Comparison of ENCODE assay signal across 25 cellular contexts in the genomic region with DNA sequence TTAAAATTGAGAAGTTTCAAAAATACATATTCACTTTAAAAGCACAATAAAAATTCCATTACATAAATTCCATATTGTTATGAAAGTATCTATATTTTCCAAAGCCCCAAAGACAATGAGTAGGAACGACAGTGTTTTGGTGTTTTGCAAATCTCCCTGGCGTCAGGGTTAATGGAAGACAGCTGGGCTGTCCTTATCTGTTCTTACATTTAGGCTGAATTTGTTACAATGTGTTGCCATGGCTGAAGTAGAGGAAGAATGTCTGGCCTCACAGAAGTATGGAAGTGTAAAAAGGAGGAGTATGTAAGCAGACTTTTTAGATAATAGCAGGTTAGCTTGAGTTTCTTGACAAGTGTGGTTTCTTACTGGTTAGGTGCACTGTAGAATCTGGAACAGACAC.
DNase-seq lines count a peak whose midpoint lies in the region; TF ChIP-seq lines count a peak whose summit lies in the region.
"Had no signal": no experiment of that assay in that cellular context is flagged by ENCODE, and none has a peak within 500 bp of the region (broad histone marks: within the 10 kb centered on the region; RNA-seq: fewer than 3 reads in every experiment).

No MANE protein-coding gene starts in this region.

- H2BK5ac ChIP-seq in mesenchymal stem cell (ENCODE audit: low read depth, low read length, poor library complexity, severe bottlenecking): no peak overlapping the region

- peaks cover 2% of the 10 kb centered on the region for H3K4me1 Mint-ChIP-seq in activated naive CD8-positive, alpha-beta T cell treated with anti-CD3 and anti-CD28 coated beads for 36 hours
- H3K4me1 Mint-ChIP-seq: central memory CD8-positive, alpha-beta T cell had no signal

- H3K9ac ChIP-seq in mesenchymal stem cell (ENCODE audit: low read length): peak overlapping the region; percentile 10

- no peaks in the 10 kb centered on the region for H3K9me3 ChIP-seq in ectodermal cell (ENCODE audit: control insufficient read depth, low read length)
- H3K9me3 ChIP-seq in mesenchymal stem cell (ENCODE audit: control insufficient read depth, low read length): no peaks in the 10 kb centered on the region
- H3K9me3 ChIP-seq in vagina: no peaks in the 10 kb centered on the region
- H3K9me3 ChIP-seq: ascending aorta had no signal

- no peak overlapping the region for H4K91ac ChIP-seq in mesenchymal stem cell (ENCODE audit: low read length)

- no peaks in the 10 kb centered on the region for H3K79me1 ChIP-seq in mesenchymal stem cell (replicated peaks; ENCODE audit: low read length, poor library complexity, severe bottlenecking)

- H3K4me1 ChIP-seq in ectodermal cell (ENCODE audit: control insufficient read depth, insufficient read depth, low read length): peaks cover 17% of the 10 kb centered on the region
- H3K4me1 ChIP-seq in mesenchymal stem cell (ENCODE audit: control insufficient read depth, insufficient read depth, low read depth, low read length): peaks cover 11% of the 10 kb centered on the region
- H3K4me1 ChIP-seq in vagina: peaks cover 54% of the 10 kb centered on the region

- no peak overlapping the region for H4K8ac ChIP-seq in mesenchymal stem cell (ENCODE audit: low read length)

- H3K27ac Mint-ChIP-seq in activated naive CD8-positive, alpha-beta T cell treated with anti-CD3 and anti-CD28 coated beads for 36 hours: no peak overlapping the region
- H3K27ac Mint-ChIP-seq: activated CD4-positive, alpha-beta T cell treated with anti-CD3 and anti-CD28 coated beads for 36 hours; CD8-positive, alpha-beta T cell; nephron progenitor cell; progenitor cell of endocrine pancreas had no signal

- H2BK12ac ChIP-seq in mesenchymal stem cell (ENCODE audit: low read length in 2 of 2): no peak overlapping the region

- no peak overlapping the region for H3K14ac ChIP-seq in mesenchymal stem cell (ENCODE audit: low read length in 2 of 2)

- 62 to 82% methylated on average over 2 of the region's 2 CpGs for WGBS in ectodermal cell, 2 experiments
- 70% methylated on average over 2 of the region's 2 CpGs for WGBS in mesenchymal stem cell

- no peak for TF ChIP-seq POLR2A in vagina (IDR thresholded peaks at IDR 0.05)

- peaks cover 7% of the 10 kb centered on the region for H3K27me3 Mint-ChIP-seq in activated naive CD8-positive, alpha-beta T cell treated with anti-CD3 and anti-CD28 coated beads for 36 hours
- H3K27me3 Mint-ChIP-seq: progenitor cell of endocrine pancreas had no signal

- no peak overlapping the region for H2BK15ac ChIP-seq in mesenchymal stem cell (ENCODE audit: low read depth, poor library complexity, severe bottlenecking)

- no peak overlapping the region for H3K4me2 ChIP-seq in mesenchymal stem cell (ENCODE audit: low read length, poor library complexity, severe bottlenecking)

- intact Hi-C loops in vagina (cut with DNase I): no loop called here

- no peak overlapping the region for H2BK120ac ChIP-seq in mesenchymal stem cell (ENCODE audit: low read depth, low read length)

- H3K27me3 ChIP-seq in ectodermal cell (ENCODE audit: control insufficient read depth, insufficient read depth, low read length, poor library complexity, severe bottlenecking): peaks cover 3% of the 10 kb centered on the region
- no peaks in the 10 kb centered on the region for H3K27me3 ChIP-seq in mesenchymal stem cell (ENCODE audit: control insufficient read depth in 1 of 2, insufficient read depth in 1 of 2, low read length in 2 of 2)
- H3K27me3 ChIP-seq in vagina: no peaks in the 10 kb centered on the region
- H3K27me3 ChIP-seq: ascending aorta had no signal

- no peak overlapping the region for H3K4me3 ChIP-seq in ectodermal cell (ENCODE audit: insufficient read depth, low read depth, low read length)
- no peak overlapping the region for H3K4me3 ChIP-seq in mesenchymal stem cell (ENCODE audit: insufficient read depth in 1 of 2, low read depth in 1 of 2, low read length in 2 of 2)
- no peak overlapping the region for H3K4me3 ChIP-seq in vagina
- H3K4me3 ChIP-seq: ascending aorta had no signal

- H3K9me3 Mint-ChIP-seq in activated naive CD8-positive, alpha-beta T cell treated with anti-CD3 and anti-CD28 coated beads for 36 hours: no peaks in the 10 kb centered on the region
- H3K9me3 Mint-ChIP-seq: activated T-cell treated with anti-CD3 and anti-CD28 coated beads, Interleukin-2, amount 50 U/mL, for 4 hours; CD8-positive, alpha-beta T cell; central memory CD8-positive, alpha-beta T cell; nephron progenitor cell had no signal

- peak; percentile 1 for DNase-seq in OCI-M1 (lab: John Stamatoyannopoulos, UW)
- no peak for DNase-seq in mesenchymal stem cell
- DNase-seq in vagina (ENCODE audit: extremely low spot score in 2 of 2): no peak
- DNase-seq in dermis blood vessel endothelial cell: no peak
- no peak for DNase-seq in GM20000 (ENCODE audit: low spot score)
- no peak for DNase-seq in activated naive CD8-positive, alpha-beta T cell treated with anti-CD3 and anti-CD28 coated beads for 36 hours
- DNase-seq: activated CD4-positive, alpha-beta T cell treated with anti-CD3 and anti-CD28 coated beads for 36 hours; activated naive CD4-positive, alpha-beta T cell; activated T-cell treated with anti-CD3 and anti-CD28 coated beads, Interleukin-2, amount 50 U/mL, for 4 hours; AML-193; CD8-positive, alpha-beta T cell; effector CD8-positive, alpha-beta T cell; erythroblast; GDM1; left cardiac atrium; NCI-H1048; NCI-H187 treated with DMSO at 0.1 percent for 48 hours; NCI-H2227 treated with DMSO at 0.1 percent for 48 hours; NCI-H774; nephron progenitor cell had no signal

- no peak overlapping the region for H2AFZ ChIP-seq in mesenchymal stem cell (ENCODE audit: low read depth, low read length)

- H3K36me3 ChIP-seq in ectodermal cell (ENCODE audit: control insufficient read depth, insufficient read depth, low read length): no peaks in the 10 kb centered on the region
- H3K36me3 ChIP-seq in mesenchymal stem cell (ENCODE audit: control insufficient read depth in 1 of 2, insufficient read depth in 2 of 2, low read depth in 1 of 2, low read length in 2 of 2): no peaks in the 10 kb centered on the region
- H3K36me3 ChIP-seq in vagina: no peaks in the 10 kb centered on the region
- H3K36me3 ChIP-seq: ascending aorta had no signal

- H2AK5ac ChIP-seq in mesenchymal stem cell (ENCODE audit: low read length, severe bottlenecking): no peak overlapping the region

- TF ChIP-seq CTCF in vagina (IDR thresholded peaks at IDR 0.05) (no peak), GM20000 (IDR thresholded peaks at IDR 0.05; ENCODE audit: extremely low read depth, missing control alignments) (no peak)

- H3K27ac ChIP-seq in ectodermal cell (ENCODE audit: insufficient read depth, low read depth, low read length, poor library complexity, severe bottlenecking): peak overlapping the region; percentile 26
- no peak overlapping the region for H3K27ac ChIP-seq in mesenchymal stem cell (ENCODE audit: low read length, poor library complexity, severe bottlenecking)
- peak overlapping the region; percentile 24 for H3K27ac ChIP-seq in vagina
- H3K27ac ChIP-seq: ascending aorta, HL-60 had no signal

- H3K36me3 Mint-ChIP-seq in activated naive CD8-positive, alpha-beta T cell treated with anti-CD3 and anti-CD28 coated beads for 36 hours: no peaks in the 10 kb centered on the region
- H3K36me3 Mint-ChIP-seq: CD8-positive, alpha-beta T cell had no signal

- no peak overlapping the region for H3K23ac ChIP-seq in mesenchymal stem cell (ENCODE audit: low read length in 2 of 2)

- H3K18ac ChIP-seq in mesenchymal stem cell (ENCODE audit: low read depth in 1 of 2, low read length in 2 of 2): no peak overlapping the region

- no peak overlapping the region for H3K4ac ChIP-seq in mesenchymal stem cell (ENCODE audit: low read depth in 1 of 2, low read length in 2 of 2)

- H3K4me3 Mint-ChIP-seq in activated naive CD8-positive, alpha-beta T cell treated with anti-CD3 and anti-CD28 coated beads for 36 hours: no peak overlapping the region
- H3K4me3 Mint-ChIP-seq: activated CD4-positive, alpha-beta T cell treated with anti-CD3 and anti-CD28 coated beads for 36 hours; activated T-cell treated with anti-CD3 and anti-CD28 coated beads, Interleukin-2, amount 50 U/mL, for 4 hours; CD8-positive, alpha-beta T cell; central memory CD8-positive, alpha-beta T cell; nephron progenitor cell had no signal
